Comparison of ENCODE assay signal across 8 cellular contexts in genomic region chr4:73259552-73260140, GRCh38. TPM values are rescaled to one million over a fixed set of nuclear protein-coding genes. Genes with fewer than 3 reads are reported as not detected.
A peak's percentile ranks its signal among the peaks of the same experiment; 100 is the strongest.
DNase-seq lines count a peak whose midpoint lies in the region; ATAC-seq and TF ChIP-seq lines count a peak whose summit lies in the region.

No MANE protein-coding gene starts in this region.

- DNase-seq in WTC11 (ENCODE audit: low spot score) = no peak
- peak; percentile 54 for DNase-seq in fibroblast of mammary gland (ENCODE audit: low read depth)
- peak in 1 of 2 donors; percentile 39 for DNase-seq in trophoblast cell
- DNase-seq in cerebellar cortex (ENCODE audit: low spot score) = no peak
- no peak for DNase-seq in putamen (ENCODE audit: low spot score)

- H3K4me3 Mint-ChIP-seq in WTC11 = peak overlapping the region; percentile 99

- TF ChIP-seq CTCF in C4-2B (conservative IDR thresholded peaks at IDR 0.05) (no peak), WTC11 (IDR thresholded peaks at IDR 0.05) (no peak), fibroblast of mammary gland (conservative IDR thresholded peaks at IDR 0.05; ENCODE audit: control insufficient read depth, insufficient read depth, low read depth, low read length) (no peak)

- H3K4me1 Mint-ChIP-seq in WTC11 = peaks cover 27% of the 10 kb centered on the region

- peaks cover 13% of the 10 kb centered on the region for H3K79me2 ChIP-seq in trophoblast cell (ENCODE audit: control insufficient read depth, insufficient read depth, low read length, poor library complexity)

- peak overlapping the region; percentile 97 for H4K91ac ChIP-seq in trophoblast cell (ENCODE audit: low read depth, low read length)

- no peak overlapping the region for H2BK12ac ChIP-seq in trophoblast cell (ENCODE audit: low read length)

- H3K9me3 Mint-ChIP-seq in WTC11 = no peaks in the 10 kb centered on the region

- WGBS in trophoblast cell (ENCODE audit: extremely low coverage, insufficient coverage, insufficient read length) = no CpG with 5 or more reads among the region's 9 CpGs

- H3K27me3 ChIP-seq in trophoblast cell (ENCODE audit: insufficient read depth, low read length) = no peaks in the 10 kb centered on the region

- H3K36me3 ChIP-seq in trophoblast cell (ENCODE audit: control insufficient read depth in 1 of 2, insufficient read depth in 2 of 2, low read length in 2 of 2) = no peaks in the 10 kb centered on the region

- H3K27me3 Mint-ChIP-seq in WTC11 (ENCODE audit: low read depth) = no peaks in the 10 kb centered on the region

- no peaks in the 10 kb centered on the region for H3K4me1 ChIP-seq in trophoblast cell (ENCODE audit: control insufficient read depth in 1 of 2, insufficient read depth in 2 of 2, low read length in 2 of 2)

- peak overlapping the region; percentile 83 for H4K8ac ChIP-seq in trophoblast cell (ENCODE audit: low read depth, low read length)

- H2AK5ac ChIP-seq in trophoblast cell (ENCODE audit: low read length) = no peak overlapping the region

- H3K18ac ChIP-seq in trophoblast cell (ENCODE audit: low read length) = peak overlapping the region; percentile 90

- peaks cover 9% of the 10 kb centered on the region; the same call in 1 of the 2 replicates for H3K36me3 Mint-ChIP-seq in WTC11

- H3K4ac ChIP-seq in trophoblast cell (ENCODE audit: low read depth, low read length) = peak overlapping the region; percentile 78

- H2BK120ac ChIP-seq in trophoblast cell (ENCODE audit: insufficient read depth, low read length, poor library complexity) = peak overlapping the region; percentile 95

- H2AFZ ChIP-seq in trophoblast cell (ENCODE audit: insufficient read depth, low read length, poor library complexity) = peak overlapping the region; percentile 94

- CTCF ChIA-PET in WTC11 (lab: Charles Lee) = interaction anchor here (0.9 to 1.0 kb wide), 2 partner anchors 81 to 394 kb away, joined by 3 to 5 read pairs; no protein-coding TSS in a partner anchor

- H3K4me2 ChIP-seq in trophoblast cell (ENCODE audit: low read length) = peak overlapping the region; percentile 62

- peak overlapping the region; percentile 99 for H3K27ac Mint-ChIP-seq in WTC11

- peak overlapping the region; percentile 94 for H3K14ac ChIP-seq in trophoblast cell (ENCODE audit: low read length)

- H3K27ac ChIP-seq in C4-2B (peak overlapping the region; percentile 99), trophoblast cell (ENCODE audit: low read depth, low read length) (peak overlapping the region; percentile 98)

- peaks cover 20% of the 10 kb centered on the region for H3K79me1 ChIP-seq in trophoblast cell (ENCODE audit: low read length)

- H3K4me3 ChIP-seq in fibroblast of mammary gland (ENCODE audit: control insufficient read depth, low read depth, low read length) = peak overlapping the region; percentile 79
- peak overlapping the region; percentile 99 for H3K4me3 ChIP-seq in trophoblast cell (ENCODE audit: low read depth, low read length)

- ATAC-seq in GM19035 (IDR thresholded peaks at IDR 0.05; ENCODE audit: unreplicated experiment) (peak; percentile 7), HG03280 (IDR thresholded peaks at IDR 0.05; ENCODE audit: unreplicated experiment) (peak; percentile 6), WTC11 (no peak)

- H3K9me3 ChIP-seq in trophoblast cell (ENCODE audit: insufficient read depth, low read depth, low read length) = no peaks in the 10 kb centered on the region

- peak overlapping the region; percentile 75 for H4K12ac ChIP-seq in trophoblast cell (ENCODE audit: low read depth, low read length)

- H3K23ac ChIP-seq in trophoblast cell (ENCODE audit: low read length) = no peak overlapping the region

- peak overlapping the region; percentile 88 for H3K9ac ChIP-seq in trophoblast cell (ENCODE audit: low read length)

- POLR2A ChIA-PET in WTC11 (lab: Charles Lee) = no interaction called here

- peak overlapping the region; percentile 98 for H2BK5ac ChIP-seq in trophoblast cell (ENCODE audit: low read depth, low read length, poor library complexity)

TF ChIP-seq in WTC11, 78 proteins besides CTCF, POLR2A, EP300 and RAD21:
- 0 out of 2 replicates have a peak, but pooled peaks have one; percentile 7 for TF ChIP-seq ZBTB21 (CRISPR knock-in tag; IDR thresholded peaks at IDR 0.05; ENCODE audit: borderline replicate concordance)
- TF ChIP-seq FOXJ3 (CRISPR knock-in tag; IDR thresholded peaks at IDR 0.05; ENCODE audit: borderline replicate concordance) = no peak
TF ChIP-seq in WTC11: peak in this region for 1.

RNA-seq across cellular contexts. Expression of gene ANKRD17, which starts 1.0 kb away (rescaled TPM):
- total RNA-seq in WTC11 (2021) = 66.9 to 76.0 TPM (median 71.0 TPM) in 3 replicates
- polyA plus RNA-seq in trophoblast cell (2013) = 38.9 and 39.8 TPM in 2 replicates
